1 cellular context compared by ENCODE assay signal in the genomic region with DNA sequence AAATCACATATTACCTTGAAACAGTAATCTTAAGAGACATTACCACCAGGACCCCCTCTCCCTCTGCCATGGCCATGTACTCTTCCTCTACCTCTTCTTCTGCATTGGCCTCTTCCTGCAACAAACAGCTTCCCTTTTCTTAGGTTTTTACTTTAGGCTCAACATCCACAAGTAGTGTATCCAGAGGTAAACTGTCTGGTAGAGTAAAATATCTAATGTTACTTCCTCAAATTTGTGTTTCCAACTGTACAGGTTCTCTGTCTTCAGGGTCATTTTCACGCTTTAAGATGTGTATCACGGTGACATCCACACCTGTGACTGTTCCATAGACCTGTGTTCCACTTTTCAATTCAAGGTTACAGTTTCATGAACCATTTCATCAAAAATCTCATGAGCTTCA.
TF ChIP-seq lines count a peak whose summit lies in the region.

No MANE protein-coding gene starts in this region.

TF ChIP-seq in K562, 482 proteins besides CTCF, POLR2A, EP300 and RAD21 (continued from another document):
- TF ChIP-seq ZNF184 (CRISPR knock-in tag; IDR thresholded peaks at IDR 0.05), result no peak
- TF ChIP-seq MTA3 (IDR thresholded peaks at IDR 0.05; ENCODE audit: borderline replicate concordance), result no peak
- TF ChIP-seq IRF1 (CRISPR knock-in tag; IDR thresholded peaks at IDR 0.05; ENCODE audit: borderline replicate concordance), result no peak
- TF ChIP-seq STAT5B (CRISPR knock-in tag; IDR thresholded peaks at IDR 0.05), result no peak
- TF ChIP-seq, protein P1, sequence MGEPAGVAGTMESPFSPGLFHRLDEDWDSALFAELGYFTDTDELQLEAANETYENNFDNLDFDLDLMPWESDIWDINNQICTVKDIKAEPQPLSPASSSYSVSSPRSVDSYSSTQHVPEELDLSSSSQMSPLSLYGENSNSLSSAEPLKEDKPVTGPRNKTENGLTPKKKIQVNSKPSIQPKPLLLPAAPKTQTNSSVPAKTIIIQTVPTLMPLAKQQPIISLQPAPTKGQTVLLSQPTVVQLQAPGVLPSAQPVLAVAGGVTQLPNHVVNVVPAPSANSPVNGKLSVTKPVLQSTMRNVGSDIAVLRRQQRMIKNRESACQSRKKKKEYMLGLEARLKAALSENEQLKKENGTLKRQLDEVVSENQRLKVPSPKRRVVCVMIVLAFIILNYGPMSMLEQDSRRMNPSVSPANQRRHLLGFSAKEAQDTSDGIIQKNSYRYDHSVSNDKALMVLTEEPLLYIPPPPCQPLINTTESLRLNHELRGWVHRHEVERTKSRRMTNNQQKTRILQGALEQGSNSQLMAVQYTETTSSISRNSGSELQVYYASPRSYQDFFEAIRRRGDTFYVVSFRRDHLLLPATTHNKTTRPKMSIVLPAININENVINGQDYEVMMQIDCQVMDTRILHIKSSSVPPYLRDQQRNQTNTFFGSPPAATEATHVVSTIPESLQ (CRISPR knock-in tag; IDR thresholded peaks at IDR 0.05), result no peak
- no peak for TF ChIP-seq TFAM (CRISPR knock-in tag; conservative IDR thresholded peaks at IDR 0.05)
- TF ChIP-seq ZNF133 (CRISPR knock-in tag; IDR thresholded peaks at IDR 0.05), result no peak
- TF ChIP-seq, protein P2, sequence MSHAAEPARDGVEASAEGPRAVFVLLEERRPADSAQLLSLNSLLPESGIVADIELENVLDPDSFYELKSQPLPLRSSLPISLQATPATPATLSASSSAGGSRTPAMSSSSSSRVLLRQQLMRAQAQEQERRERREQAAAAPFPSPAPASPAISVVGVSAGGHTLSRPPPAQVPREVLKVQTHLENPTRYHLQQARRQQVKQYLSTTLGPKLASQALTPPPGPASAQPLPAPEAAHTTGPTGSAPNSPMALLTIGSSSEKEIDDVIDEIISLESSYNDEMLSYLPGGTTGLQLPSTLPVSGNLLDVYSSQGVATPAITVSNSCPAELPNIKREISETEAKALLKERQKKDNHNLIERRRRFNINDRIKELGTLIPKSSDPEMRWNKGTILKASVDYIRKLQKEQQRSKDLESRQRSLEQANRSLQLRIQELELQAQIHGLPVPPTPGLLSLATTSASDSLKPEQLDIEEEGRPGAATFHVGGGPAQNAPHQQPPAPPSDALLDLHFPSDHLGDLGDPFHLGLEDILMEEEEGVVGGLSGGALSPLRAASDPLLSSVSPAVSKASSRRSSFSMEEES (CRISPR knock-in tag; IDR thresholded peaks at IDR 0.05), result no peak
TF ChIP-seq in K562: peak in this region for 0.
